23 cellular contexts compared by ENCODE assay signal in the genomic region with DNA sequence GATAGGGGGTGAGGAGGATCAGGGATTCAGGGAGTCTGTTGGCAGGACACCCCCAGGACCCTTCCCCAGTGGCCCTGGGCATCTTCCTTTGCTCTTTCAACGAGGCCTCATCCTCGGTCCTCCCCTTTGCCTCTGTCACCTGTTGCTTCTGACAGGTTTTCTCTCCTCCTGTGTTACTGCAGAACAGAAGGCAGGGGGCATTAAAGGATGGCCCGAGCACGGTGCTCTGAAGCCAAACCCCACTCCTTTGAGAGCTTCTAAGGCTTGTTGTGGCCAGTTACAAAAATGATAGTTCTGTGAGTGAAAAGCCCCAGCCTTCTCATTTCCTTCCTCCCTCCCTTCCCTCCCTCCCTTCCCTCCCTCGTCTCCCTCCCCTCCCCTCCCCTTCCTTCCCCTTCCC.
DNase-seq lines count a peak whose midpoint lies in the region; ATAC-seq, FAIRE-seq and TF ChIP-seq lines count a peak whose summit lies in the region.
"Had no signal": no experiment of that assay in that cellular context is flagged by ENCODE, and none has a peak within 500 bp of the region (broad histone marks: within the 10 kb centered on the region; RNA-seq: fewer than 3 reads in every experiment).

No MANE protein-coding gene starts in this region.

- H3K27me3 ChIP-seq in GM23338 (ENCODE audit: insufficient read depth): no peaks in the 10 kb centered on the region
- no peaks in the 10 kb centered on the region; a peak in 1 of 4 replicates for H3K27me3 ChIP-seq in GM12878 (replicated peaks in 1 of 2; ENCODE audit: control insufficient read depth in 2 of 2, insufficient read depth in 2 of 2, low read length in 1 of 2)
- H3K27me3 ChIP-seq in neural progenitor cell: no peaks in the 10 kb centered on the region
- H3K27me3 ChIP-seq in esophagus muscularis mucosa: peaks cover 0 to 4% (median 0%) of the 10 kb centered on the region in 4 donors

- H3K79me2 ChIP-seq in GM23338 (replicated peaks; ENCODE audit: insufficient read depth) (no peaks in the 10 kb centered on the region), GM12878 (ENCODE audit: control insufficient read depth, insufficient read depth, low read length) (no peaks in the 10 kb centered on the region), neural progenitor cell (ENCODE audit: low read depth) (no peaks in the 10 kb centered on the region)

- SMC1A ChIA-PET in GM12878 (lab: Charles Lee; ENCODE audit: uncharacterized antibody, unreplicated experiment): no interaction called here

- H3K27ac ChIP-seq in GM23338 (ENCODE audit: low read depth) (no peak overlapping the region), HEK293 (ENCODE audit: extremely low read depth, low read depth, low read length) (no peak overlapping the region), GM12878 (ENCODE audit: control insufficient read depth, insufficient read depth) (no peak overlapping the region), neural progenitor cell (no peak overlapping the region), esophagus muscularis mucosa (replicated peaks in 1 of 4) (no peak overlapping the region)
- H3K27ac ChIP-seq: KMS-11, SJCRH30 had no signal

- H2AFZ ChIP-seq in GM23338 (no peak overlapping the region), GM12878 (ENCODE audit: control insufficient read depth, low read depth, low read length) (no peak overlapping the region), neural progenitor cell (replicated peaks) (no peak overlapping the region)

- H3K9me2 ChIP-seq in GM23338 (ENCODE audit: insufficient read depth): peaks cover 8% of the 10 kb centered on the region; the same call in 1 of the 2 replicates

- TF ChIP-seq POLR2A in GM12878 (IDR thresholded peaks at IDR 0.05; ENCODE audit: low read depth, low read length) (no peak), esophagus muscularis mucosa (IDR thresholded peaks at IDR 0.05; ENCODE audit: low read depth) (no peak)

- H3K4me2 ChIP-seq in GM23338: no peak overlapping the region
- no peak overlapping the region for H3K4me2 ChIP-seq in GM12878 (ENCODE audit: control insufficient read depth, insufficient read depth)
- H3K4me2 ChIP-seq in neural progenitor cell: no peak overlapping the region
- H3K4me2 ChIP-seq: KMS-11 had no signal

- peak; percentile 28 for DNase-seq in GM23338 (ENCODE audit: low spot score)
- no peak for DNase-seq in GM12878 (ENCODE audit: low read depth, low spot score)
- DNase-seq in neural progenitor cell (ENCODE audit: low spot score): peak; percentile 24
- no peak for DNase-seq in NCI-H1417 treated with DMSO at 0.1 percent for 48 hours (lab: John Stamatoyannopoulos, UW)
- no peak for DNase-seq in esophagus muscularis mucosa (ENCODE audit: extremely low spot score)
- DNase-seq: CD4-positive, CD25-positive, alpha-beta regulatory T cell; DMS79 treated with DMSO at 0.1 percent for 48 hours; IMR-90; NCI-H1105; NCI-H1694 treated with DMSO at 0.1 percent for 48 hours; NCI-H2107; NCI-H446 treated with DMSO at 0.1 percent for 48 hours; NCI-H526 treated with DMSO at 0.1 percent for 48 hours; NK-92 treated with Interleukin-12 subunit alpha and Interleukin-12 subunit beta, amount 100 ng/mL, for 24 hours; SJCRH30; T-helper 1 cell had no signal

- POLR2A ChIA-PET in HEK293 (lab: Yijun Ruan, JAX): no interaction called here
- POLR2A ChIA-PET in GM12878 (lab: Charles Lee): no interaction called here

- H3K36me3 ChIP-seq in GM23338 (ENCODE audit: insufficient read depth): no peaks in the 10 kb centered on the region
- no peaks in the 10 kb centered on the region for H3K36me3 ChIP-seq in HEK293 (ENCODE audit: control insufficient read depth in 2 of 2, insufficient read depth in 1 of 2, low read length in 2 of 2)
- H3K36me3 ChIP-seq in GM12878 (ENCODE audit: control insufficient read depth in 2 of 2, insufficient read depth in 2 of 2, low read length in 1 of 2): no peaks in the 10 kb centered on the region
- no peaks in the 10 kb centered on the region for H3K36me3 ChIP-seq in neural progenitor cell
- H3K36me3 ChIP-seq in esophagus muscularis mucosa: no peaks in the 10 kb centered on the region
- H3K36me3 ChIP-seq: HAP-1, SJCRH30 had no signal

- CTCF ChIA-PET in HEK293 (lab: Yijun Ruan, JAX): interaction anchor here (1.1 kb wide), 1 partner anchor 192 kb away, joined by 3 read pairs; no protein-coding TSS in a partner anchor
- CTCF ChIA-PET in GM12878 (lab: Yijun Ruan, JAX): interaction anchor here (1.4 kb wide), 1 partner anchor 10 kb away, joined by 3 read pairs; no protein-coding TSS in a partner anchor

- H4K20me1 ChIP-seq in GM23338 (replicated peaks; ENCODE audit: insufficient read depth) (no peaks in the 10 kb centered on the region), GM12878 (ENCODE audit: control insufficient read depth, insufficient read depth) (no peaks in the 10 kb centered on the region), neural progenitor cell (ENCODE audit: low read depth) (no peaks in the 10 kb centered on the region)

- in situ Hi-C loops in GM12878 (cut with MboI): no loop called here

- H3K36me3 Mint-ChIP-seq in GM23338 (ENCODE audit: low read depth) (no peaks in the 10 kb centered on the region), neural progenitor cell (no peaks in the 10 kb centered on the region)
- H3K36me3 Mint-ChIP-seq: CD4-positive, CD25-positive, alpha-beta regulatory T cell had no signal

- H3K4me3 ChIP-seq in GM23338 (no peak overlapping the region), HEK293 (ENCODE audit: low read depth, low read length) (no peak overlapping the region), GM12878 (no peak overlapping the region), neural progenitor cell (no peak overlapping the region), esophagus muscularis mucosa (no peak overlapping the region)
- H3K4me3 ChIP-seq: HAP-1, SJCRH30 had no signal

- H3K27ac Mint-ChIP-seq in GM23338 (no peak overlapping the region), neural progenitor cell (no peak overlapping the region)
- H3K27ac Mint-ChIP-seq: CD4-positive, CD25-positive, alpha-beta regulatory T cell had no signal

- intact Hi-C loops in GM12878 (cut with micrococcal nuclease; ENCODE audit: unreplicated experiment): no loop called here
- intact Hi-C loops in esophagus muscularis mucosa (cut with DNase I): no loop called here

- no peak for TF ChIP-seq EP300 in GM12878 (IDR thresholded peaks at IDR 0.05; ENCODE audit: borderline replicate concordance in 1 of 2, control insufficient read depth in 1 of 2, low read depth in 2 of 2, low read length in 2 of 2)
- TF ChIP-seq EP300 in esophagus muscularis mucosa (IDR thresholded peaks at IDR 0.05): no peak

- RAD21 ChIA-PET in GM12878 (lab: Charles Lee; ENCODE audit: unreplicated experiment): interaction anchor here (0.9 to 1.4 kb wide), 2 partner anchors 13 to 86 kb away, joined by 3 to 4 read pairs; no protein-coding TSS in a partner anchor

- no peaks in the 10 kb centered on the region for H3K4me1 ChIP-seq in GM23338 (ENCODE audit: insufficient read depth)
- no peaks in the 10 kb centered on the region for H3K4me1 ChIP-seq in HEK293 (ENCODE audit: control insufficient read depth, insufficient read depth, low read length)
- no peaks in the 10 kb centered on the region for H3K4me1 ChIP-seq in GM12878 (ENCODE audit: control insufficient read depth, insufficient read depth, low read length)
- peaks cover under 1% of the 10 kb centered on the region for H3K4me1 ChIP-seq in neural progenitor cell
- no peaks in the 10 kb centered on the region for H3K4me1 ChIP-seq in esophagus muscularis mucosa
- H3K4me1 ChIP-seq: HAP-1, SJCRH30 had no signal

- H3K27me3 Mint-ChIP-seq in GM23338 (ENCODE audit: insufficient read depth, low read depth, poor library complexity) (peaks cover 5% of the 10 kb centered on the region), neural progenitor cell (ENCODE audit: insufficient read depth, low read depth) (peaks cover 13% of the 10 kb centered on the region)

- TF ChIP-seq CTCF in GM23338 (conservative IDR thresholded peaks at IDR 0.05; ENCODE audit: low read depth in 2 of 2) (peak in 1 of 2 experiments; percentile 53; a peak in 2 of 4 replicates), HEK293 (tag by site-specific recombination; IDR thresholded peaks at IDR 0.05) (no peak), GM12878 (IDR thresholded peaks at IDR 0.05 in 2 of 3, conservative IDR thresholded peaks at IDR 0.05 in 1 of 3; ENCODE audit: control insufficient read depth in 2 of 3, extremely low read depth in 1 of 3, insufficient read depth in 1 of 3, low read depth in 3 of 3, low read length in 3 of 3) (peak in 1 of 3 experiments; percentile 27; a peak in 2 of 6 replicates), neural progenitor cell (IDR thresholded peaks at IDR 0.05) (no peak), esophagus muscularis mucosa (IDR thresholded peaks at IDR 0.05) (no peak)

- no peak overlapping the region for H3K4me3 Mint-ChIP-seq in GM23338
- no peak overlapping the region for H3K4me3 Mint-ChIP-seq in neural progenitor cell
- H3K4me3 Mint-ChIP-seq: CD4-positive, CD25-positive, alpha-beta regulatory T cell had no signal

- 0% methylated on average over 4 of the region's 5 CpGs for WGBS in GM12878 (ENCODE audit: insufficient coverage, insufficient replicate concordance, low lambda C conversion rate, missing lambda C conversion rate)
- WGBS in esophagus muscularis mucosa: 35% methylated on average over 5 of the region's 5 CpGs

- H3K9me3 ChIP-seq in HEK293 (ENCODE audit: control insufficient read depth, insufficient read depth, low read depth, low read length) (no peaks in the 10 kb centered on the region), GM12878 (replicated peaks; ENCODE audit: control insufficient read depth, insufficient read depth, low read length) (no peaks in the 10 kb centered on the region), neural progenitor cell (ENCODE audit: low read depth) (no peaks in the 10 kb centered on the region), esophagus muscularis mucosa (no peaks in the 10 kb centered on the region)
- H3K9me3 ChIP-seq: HAP-1, SJCRH30 had no signal

- no TSS peak for BruUV-seq in GM12878 (replicated peaks; lab: Mats Ljungman, UMichigan)

- no peak for FAIRE-seq in GM12878 (lab: Jason Lieb, UNC)
- FAIRE-seq: GM19239, HTR-8/SVneo had no signal

- H3K4me1 Mint-ChIP-seq in GM23338: no peaks in the 10 kb centered on the region
- peaks cover 7% of the 10 kb centered on the region for H3K4me1 Mint-ChIP-seq in neural progenitor cell

- TF ChIP-seq RAD21 in GM12878 (IDR thresholded peaks at IDR 0.05; ENCODE audit: insufficient read depth, low read depth, low read length): 0 out of 2 replicates have a peak, but pooled peaks have one; percentile 12

- 0 out of 3 replicates have a peak, but pooled peaks cover 5% of the 10 kb centered on the region for H3K9me3 Mint-ChIP-seq in GM23338
- H3K9me3 Mint-ChIP-seq in neural progenitor cell: peaks cover 4% of the 10 kb centered on the region

- ATAC-seq in GM23338 (peak; percentile 76), GM12878 (peak; percentile 46), HG02973 (IDR thresholded peaks at IDR 0.05; ENCODE audit: unreplicated experiment) (no peak)
- ATAC-seq: Panc1 had no signal

- H3K9ac ChIP-seq in GM12878 (ENCODE audit: control insufficient read depth, insufficient read depth, low read length): no peak overlapping the region
- H3K9ac ChIP-seq in neural progenitor cell: no peak overlapping the region
- H3K9ac ChIP-seq: KMS-11 had no signal

- H3F3A ChIP-seq in GM23338 (replicated peaks; ENCODE audit: low read depth): no peaks in the 10 kb centered on the region
- no peaks in the 10 kb centered on the region for H3F3A ChIP-seq in neural progenitor cell (ENCODE audit: low read depth)

Comparison
In these comparisons a context has a peak if more than half of its experiments do, and no peak if none do; other contexts are left out.
1. DNase-seq: peak in GM23338 (single experiment) and neural progenitor cell (single experiment); none in GM12878 (single experiment), NCI-H1417 treated with DMSO at 0.1 percent for 48 hours (single experiment) and esophagus muscularis mucosa (single experiment).